Comparison of ENCODE assay signal across 10 cellular contexts in the genomic region with DNA sequence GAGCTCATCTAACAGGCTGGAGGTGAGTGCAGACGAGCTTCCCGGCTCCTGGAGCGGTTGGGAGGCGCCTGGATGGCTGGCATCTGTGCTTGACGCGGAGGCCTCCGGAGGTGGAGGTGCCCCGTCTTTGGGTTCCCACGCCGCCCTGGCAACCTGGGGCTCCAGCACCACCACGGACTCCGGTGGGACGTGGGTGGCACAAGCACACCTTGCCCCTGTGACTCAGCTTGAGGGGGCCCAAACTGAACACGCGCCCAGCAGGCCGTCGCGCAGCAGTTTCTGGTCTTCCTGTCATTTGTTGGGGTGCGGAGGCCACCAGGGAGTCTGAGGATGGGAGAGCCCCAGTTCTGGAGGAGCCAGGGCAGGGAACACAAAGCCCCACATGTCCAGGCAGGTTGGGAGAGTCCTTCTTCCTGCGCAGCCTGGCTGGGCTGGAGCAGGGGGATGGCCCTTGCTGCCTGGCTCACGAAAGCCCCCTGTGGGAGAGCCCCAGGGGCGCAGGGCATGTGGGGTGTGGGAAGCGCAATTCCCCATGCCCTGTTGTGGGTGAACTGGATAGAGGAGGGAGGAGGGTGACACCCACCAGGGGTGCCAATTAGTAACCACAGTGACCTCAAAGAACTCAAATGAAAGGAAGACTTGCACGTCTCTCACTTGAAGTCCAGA.
A peak's percentile ranks its signal among the peaks of the same experiment; 100 is the strongest.
DNase-seq lines count a peak whose midpoint lies in the region; ATAC-seq and TF ChIP-seq lines count a peak whose summit lies in the region.
"Had no signal": no experiment of that assay in that cellular context is flagged by ENCODE, and none has a peak within 500 bp of the region (broad histone marks: within the 10 kb centered on the region; RNA-seq: fewer than 3 reads in every experiment).

No MANE protein-coding gene starts in this region.

- H3K9me3 Mint-ChIP-seq in central memory CD8-positive, alpha-beta T cell, result peaks cover 17% of the 10 kb centered on the region
- peaks cover 45% of the 10 kb centered on the region for H3K9me3 Mint-ChIP-seq in osteocyte (ENCODE audit: unreplicated experiment)

- H3K36me3 Mint-ChIP-seq in central memory CD8-positive, alpha-beta T cell (ENCODE audit: insufficient read depth), result peaks cover 2% of the 10 kb centered on the region
- H3K36me3 Mint-ChIP-seq in osteocyte (ENCODE audit: unreplicated experiment), result peaks cover 5% of the 10 kb centered on the region

- ATAC-seq in GM18502 (IDR thresholded peaks at IDR 0.05; ENCODE audit: poor library complexity, unreplicated experiment) (peak; percentile 55), HG02798 (IDR thresholded peaks at IDR 0.05; ENCODE audit: poor library complexity, unreplicated experiment) (peak; percentile 39), HG03342 (IDR thresholded peaks at IDR 0.05; ENCODE audit: unreplicated experiment) (no peak)
- ATAC-seq in central memory CD8-positive, alpha-beta T cell (replicated peaks; ENCODE audit: extremely low read depth, poor library complexity, severe bottlenecking), result peak; percentile 37

- no peak overlapping the region for H3K27ac Mint-ChIP-seq in central memory CD8-positive, alpha-beta T cell (ENCODE audit: low read depth)
- no peak overlapping the region for H3K27ac Mint-ChIP-seq in osteocyte (ENCODE audit: unreplicated experiment)

- no peak for TF ChIP-seq CTCF in osteocyte (IDR thresholded peaks at IDR 0.05)

- H3K27me3 Mint-ChIP-seq in central memory CD8-positive, alpha-beta T cell, result no peaks in the 10 kb centered on the region
- no peaks in the 10 kb centered on the region for H3K27me3 Mint-ChIP-seq in osteocyte (ENCODE audit: unreplicated experiment)

- DNase-seq in central memory CD8-positive, alpha-beta T cell (ENCODE audit: low spot score in 2 of 2), result no peak
- DNase-seq in osteocyte (ENCODE audit: extremely low spot score, unreplicated experiment), result peak; percentile 89
- no peak for DNase-seq in DMS79 (lab: John Stamatoyannopoulos, UW)
- no peak for DNase-seq in stimulated activated CD4-positive, alpha-beta T cell treated with anti-CD3 and anti-CD28 coated beads, Interleukin-4, amount 100 ng/mL, for 1 hour
- DNase-seq in NCI-H774 (lab: John Stamatoyannopoulos, UW), result no peak
- DNase-seq: GF-D8; stimulated activated CD4-positive, alpha-beta T cell treated with anti-CD3 and anti-CD28 coated beads, Interleukin-2, amount 100 ng/mL, for 48 hours had no signal

- no peaks in the 10 kb centered on the region for H3K4me1 Mint-ChIP-seq in central memory CD8-positive, alpha-beta T cell
- H3K4me1 Mint-ChIP-seq in osteocyte (ENCODE audit: unreplicated experiment), result no peaks in the 10 kb centered on the region

- peak overlapping the region; percentile 54 for H3K4me3 Mint-ChIP-seq in central memory CD8-positive, alpha-beta T cell
- no peak overlapping the region for H3K4me3 Mint-ChIP-seq in osteocyte (ENCODE audit: unreplicated experiment)
